ENCODE assay signal across 11 cellular contexts in genomic region chr2:150296795-150297546, GRCh38.
DNase-seq lines count a peak whose midpoint lies in the region; ATAC-seq and TF ChIP-seq lines count a peak whose summit lies in the region.
"Had no signal": no experiment of that assay in that cellular context is flagged by ENCODE, and none has a peak within 500 bp of the region (broad histone marks: within the 10 kb centered on the region; RNA-seq: fewer than 3 reads in every experiment).

No MANE protein-coding gene starts in this region.

- intact Hi-C loops in mucosa of descending colon (cut with DNase I, micrococcal nuclease) = no loop called here

- no peak for TF ChIP-seq POLR2A in gastroesophageal sphincter (IDR thresholded peaks at IDR 0.05)

- TF ChIP-seq CTCF in AG04450 (IDR thresholded peaks at IDR 0.05; ENCODE audit: low read depth, low read length) = no peak
- no peak for TF ChIP-seq CTCF in mucosa of descending colon (IDR thresholded peaks at IDR 0.05)
- no peak for TF ChIP-seq CTCF in gastroesophageal sphincter (IDR thresholded peaks at IDR 0.05)
- no peak for TF ChIP-seq CTCF in GM10266 (IDR thresholded peaks at IDR 0.05; ENCODE audit: control insufficient read depth, insufficient read depth, low read depth, missing control alignments)

- H3K4me1 ChIP-seq in mucosa of descending colon (ENCODE audit: low read depth) (no peaks in the 10 kb centered on the region), gastroesophageal sphincter (no peaks in the 10 kb centered on the region)
- H3K4me1 ChIP-seq: BE2C, Peyer's patch had no signal

- no peak for TF ChIP-seq EP300 in gastroesophageal sphincter (IDR thresholded peaks at IDR 0.05)

- DNase-seq in AG04450 (ENCODE audit: low read depth, low spot score) (peak; percentile 44), MG63 (peak; percentile 59), dermis blood vessel endothelial cell (peak; percentile 92), left lobe of liver (ENCODE audit: low spot score) (no peak), mucosa of descending colon (no peak), GM10266 (ENCODE audit: extremely low spot score) (no peak)
- DNase-seq in activated CD8-positive, alpha-beta memory T cell treated with anti-CD3 and anti-CD28 coated beads, Interleukin-2, amount 50 U/mL, for 4 hours = no peak
- DNase-seq: BE2C, dorsolateral prefrontal cortex, Peyer's patch had no signal

- no peaks in the 10 kb centered on the region for H3K27me3 ChIP-seq in AG04450 (ENCODE audit: control insufficient read depth, insufficient read depth, low read length)
- no peaks in the 10 kb centered on the region for H3K27me3 ChIP-seq in MG63
- no peaks in the 10 kb centered on the region for H3K27me3 ChIP-seq in gastroesophageal sphincter
- H3K27me3 ChIP-seq: BE2C, dorsolateral prefrontal cortex, Peyer's patch had no signal

- peak; percentile 63 for ATAC-seq in left lobe of liver
- ATAC-seq in mucosa of descending colon = no peak
- ATAC-seq in gastroesophageal sphincter = no peak

- H3K27ac ChIP-seq in AG04450 (ENCODE audit: low read depth, low read length) = no peak overlapping the region
- no peak overlapping the region for H3K27ac ChIP-seq in gastroesophageal sphincter
- H3K27ac ChIP-seq: Peyer's patch had no signal

- POLR2A ChIA-PET in AG04450 (lab: Yijun Ruan, JAX) = no interaction called here

- H3K9me3 ChIP-seq in AG04450 (ENCODE audit: control insufficient read depth, insufficient read depth, low read length) (no peaks in the 10 kb centered on the region; the same call in 1 of the 2 replicates), MG63 (peaks cover 2% of the 10 kb centered on the region; the same call in 1 of the 2 replicates), mucosa of descending colon (no peaks in the 10 kb centered on the region), gastroesophageal sphincter (peaks cover 0 to 4% (median 0%) of the 10 kb centered on the region in 3 donors)
- H3K9me3 ChIP-seq: BE2C, Peyer's patch had no signal

- H3K4me3 ChIP-seq in AG04450 (ENCODE audit: low read depth, low read length) = no peak overlapping the region
- no peak overlapping the region for H3K4me3 ChIP-seq in MG63
- no peak overlapping the region for H3K4me3 ChIP-seq in mucosa of descending colon
- H3K4me3 ChIP-seq in gastroesophageal sphincter = no peak overlapping the region
- H3K4me3 ChIP-seq: Peyer's patch had no signal

- CTCF ChIA-PET in AG04450 (lab: Charles Lee) = interaction anchor here (0.6 kb wide), 1 partner anchor 851 kb away, joined by 3 read pairs; no protein-coding TSS in a partner anchor

- H3K36me3 ChIP-seq in MG63 = no peaks in the 10 kb centered on the region
- no peaks in the 10 kb centered on the region for H3K36me3 ChIP-seq in mucosa of descending colon (ENCODE audit: low read depth)
- no peaks in the 10 kb centered on the region for H3K36me3 ChIP-seq in gastroesophageal sphincter
- H3K36me3 ChIP-seq: BE2C, Peyer's patch had no signal

Comparison
In these comparisons a context has a peak if more than half of its experiments do, and no peak if none do; other contexts are left out.
1. DNase-seq: peak in AG04450 (single experiment), MG63 (single experiment) and dermis blood vessel endothelial cell (single experiment); none in left lobe of liver (single experiment), mucosa of descending colon (0 of 3), activated CD8-positive, alpha-beta memory T cell treated with anti-CD3 and anti-CD28 coated beads, Interleukin-2, amount 50 U/mL, for 4 hours (single experiment) and GM10266 (single experiment).